In the genomic region with DNA sequence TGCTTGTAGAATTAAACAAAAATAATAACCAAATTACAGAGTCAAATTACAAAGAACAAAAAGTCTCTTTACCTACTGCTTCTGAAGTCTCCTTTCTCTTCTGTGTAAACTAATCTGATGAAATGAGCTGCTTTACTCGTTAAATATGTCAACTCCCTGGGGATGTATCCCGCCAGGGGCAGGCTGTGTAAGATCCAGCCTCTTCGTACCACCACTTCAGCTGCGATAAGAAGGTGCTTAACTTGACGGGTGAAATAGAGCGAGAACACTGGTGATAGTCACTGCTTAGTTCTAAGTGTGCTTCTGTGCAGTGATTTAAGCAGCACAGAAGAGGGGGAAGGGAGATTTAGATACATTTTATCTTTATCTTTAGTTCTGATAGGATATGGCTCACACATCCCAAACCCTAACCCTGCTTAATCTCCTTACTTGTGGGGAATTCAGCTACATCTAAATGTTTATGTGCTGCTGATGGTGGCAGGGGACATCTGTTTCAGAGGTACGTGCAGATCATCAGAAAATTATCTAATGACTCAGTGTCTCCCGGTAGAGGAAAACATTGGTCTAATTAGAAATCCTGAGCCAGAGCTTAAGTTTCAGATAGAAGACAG, we compare ENCODE assay signal across 11 cellular contexts. TPM values are rescaled to one million over a fixed set of nuclear protein-coding genes. Genes with fewer than 3 reads are reported as not detected.
DNase-seq lines count a peak whose midpoint lies in the region; ATAC-seq and TF ChIP-seq lines count a peak whose summit lies in the region.
"Had no signal": no experiment of that assay in that cellular context is flagged by ENCODE, and none has a peak within 500 bp of the region (broad histone marks: within the 10 kb centered on the region; RNA-seq: fewer than 3 reads in every experiment).

No MANE protein-coding gene starts in this region.

- H3K9me3 Mint-ChIP-seq in activated T-helper 17 cell treated with anti-CD3 and anti-CD28 coated beads, Interleukin-2, amount 50 U/mL, for 72 hours, result no peaks in the 10 kb centered on the region

- DNase-seq in DMS153 (lab: John Stamatoyannopoulos, UW) (peak; percentile 80), NCI-H1436 treated with DMSO at 0.1 percent for 48 hours (lab: John Stamatoyannopoulos, UW) (peak; percentile 97), KBM-7 (no peak), activated gamma-delta T cell treated with Interleukin-2 at 50 U/mL for 16 hours (no peak)
- DNase-seq in stimulated activated naive CD8-positive, alpha-beta T cell treated with anti-CD3 and anti-CD28 coated beads, Interleukin-15, Interleukin-2, amounts not matched to agents 100 U/mL and 50 U/mL, for 24 hours, result no peak
- DNase-seq: activated CD8-positive, alpha-beta memory T cell treated with anti-CD3 and anti-CD28 coated beads, Interleukin-2, amount 50 U/mL, for 4 hours had no signal

- no peak for ATAC-seq in stimulated activated naive CD8-positive, alpha-beta T cell treated with anti-CD3 and anti-CD28 coated beads, Interleukin-15, Interleukin-2, amounts not matched to agents 100 U/mL and 50 U/mL, for 24 hours
- ATAC-seq in activated T-helper 17 cell treated with anti-CD3 and anti-CD28 coated beads, Interleukin-2, amount 50 U/mL, for 72 hours (replicated peaks), result no peak

- H3K36me3 Mint-ChIP-seq in activated T-helper 17 cell treated with anti-CD3 and anti-CD28 coated beads, Interleukin-2, amount 50 U/mL, for 72 hours (ENCODE audit: low read depth), result no peaks in the 10 kb centered on the region
- H3K36me3 Mint-ChIP-seq: type B pancreatic cell had no signal

- WGBS in mesodermal cell (ENCODE audit: insufficient coverage in 2 of 2), 2 experiments, result 67 to 75% methylated on average over 4 of the region's 8 CpGs

- peak overlapping the region; percentile 48 for H3K27ac ChIP-seq in VCaP
- H3K27ac ChIP-seq in mesodermal cell (ENCODE audit: low read depth, low read length, severe bottlenecking), result peak overlapping the region; percentile 30
- H3K27ac ChIP-seq: KMS-11 had no signal

- no peaks in the 10 kb centered on the region for H3K9me3 ChIP-seq in mesodermal cell (ENCODE audit: control insufficient read depth, low read length)

- no peaks in the 10 kb centered on the region for H3K27me3 Mint-ChIP-seq in activated T-helper 17 cell treated with anti-CD3 and anti-CD28 coated beads, Interleukin-2, amount 50 U/mL, for 72 hours
- H3K27me3 Mint-ChIP-seq: type B pancreatic cell had no signal

- H3K27ac Mint-ChIP-seq in activated T-helper 17 cell treated with anti-CD3 and anti-CD28 coated beads, Interleukin-2, amount 50 U/mL, for 72 hours, result no peak overlapping the region
- H3K27ac Mint-ChIP-seq: type B pancreatic cell had no signal

- no peaks in the 10 kb centered on the region for H3K36me3 ChIP-seq in mesodermal cell (ENCODE audit: control insufficient read depth, insufficient read depth, low read length)

- no peak overlapping the region for H3K4me3 ChIP-seq in mesodermal cell (ENCODE audit: extremely low read depth, insufficient read depth, low read length, poor library complexity, severe bottlenecking)

- in situ Hi-C loops in KBM-7 (cut with MboI; ENCODE audit: low pct_unique_long_range_greater_than_20kb, low sequenced_read_pairs), result no loop called here

- peaks cover 7% of the 10 kb centered on the region for H3K4me1 ChIP-seq in mesodermal cell (ENCODE audit: control insufficient read depth, insufficient read depth, low read length, poor library complexity, severe bottlenecking)

- TF ChIP-seq CTCF in VCaP (conservative IDR thresholded peaks at IDR 0.05), result no peak

- no peak overlapping the region for H3K4me3 Mint-ChIP-seq in activated T-helper 17 cell treated with anti-CD3 and anti-CD28 coated beads, Interleukin-2, amount 50 U/mL, for 72 hours
- H3K4me3 Mint-ChIP-seq: type B pancreatic cell had no signal

- H3K4me1 Mint-ChIP-seq in activated T-helper 17 cell treated with anti-CD3 and anti-CD28 coated beads, Interleukin-2, amount 50 U/mL, for 72 hours, result no peaks in the 10 kb centered on the region

RNA-seq across cellular contexts. Expression of a gene that starts 46.0 kb away (rescaled TPM):
- 21.3 TPM for polyA plus RNA-seq in mesodermal cell (2013, experiment 1 of 2)
- polyA plus RNA-seq in mesodermal cell (2013, experiment 2 of 2), result 22.2 TPM
- total RNA-seq in activated T-helper 17 cell treated with anti-CD3 and anti-CD28 coated beads, Interleukin-2, amount 50 U/mL, for 72 hours, result 1 to 10 TPM; 1.4 to 2.1 TPM

Comparison
In these comparisons a context has a peak if more than half of its experiments do, and no peak if none do; other contexts are left out.
1. DNase-seq: peak in DMS153 (single experiment) and NCI-H1436 treated with DMSO at 0.1 percent for 48 hours (single experiment); none in stimulated activated naive CD8-positive, alpha-beta T cell treated with anti-CD3 and anti-CD28 coated beads, Interleukin-15, Interleukin-2, amounts not matched to agents 100 U/mL and 50 U/mL, for 24 hours (single experiment), KBM-7 (single experiment) and activated gamma-delta T cell treated with Interleukin-2 at 50 U/mL for 16 hours (single experiment).